ENCODE assay signal across 31 cellular contexts in genomic region chr4:107845721-107846120, GRCh38. TPM values are rescaled to one million over a fixed set of nuclear protein-coding genes. Genes with fewer than 3 reads are reported as not detected.
"Had no signal": no experiment of that assay in that cellular context is flagged by ENCODE, and none has a peak within 500 bp of the region (broad histone marks: within the 10 kb centered on the region; RNA-seq: fewer than 3 reads in every experiment).

No MANE protein-coding gene starts in this region.

- ATAC-seq: activated T-cell treated with anti-CD3 and anti-CD28 coated beads, Interleukin-2, amount 50 U/mL, for 72 hours; activated T-helper 17 cell treated with anti-CD3 and anti-CD28 coated beads, Interleukin-2, amount 50 U/mL, for 72 hours; Panc1; SK-N-SH treated with all-trans-retinoic acid at 6 μM for 48 hours had no signal

- H3K9me3 Mint-ChIP-seq: activated CD4-positive, alpha-beta memory T cell treated with anti-CD3 and anti-CD28 coated beads, Interleukin-2, amount 10 ng/mL, durations not matched to agents 7 days and 5 days had no signal

- H3K27me3 ChIP-seq: brain microvascular endothelial cell, cardiac muscle cell, MG63, SJCRH30 had no signal

- H3K9me3 ChIP-seq: MG63, SJCRH30 had no signal

- H3K27ac ChIP-seq: brain microvascular endothelial cell, cardiac muscle cell, SJCRH30, VCaP had no signal

- H3K4me1 ChIP-seq: SJCRH30 had no signal

- H3K4me1 Mint-ChIP-seq: activated B cell treated with CpG ODN at 0.5 μM for 24 hours; activated CD4-positive, alpha-beta memory T cell treated with anti-CD3 and anti-CD28 coated beads, Interleukin-2, amount 10 ng/mL, durations not matched to agents 7 days and 5 days; activated naive CD8-positive, alpha-beta T cell treated with anti-CD3 and anti-CD28 coated beads for 36 hours; central memory CD8-positive, alpha-beta T cell had no signal

- H3K27ac Mint-ChIP-seq: activated B cell treated with CpG ODN at 0.5 μM for 24 hours; activated CD4-positive, alpha-beta memory T cell treated with anti-CD3 and anti-CD28 coated beads, Interleukin-2, amount 10 ng/mL, durations not matched to agents 7 days and 5 days; activated naive CD8-positive, alpha-beta T cell treated with anti-CD3 and anti-CD28 coated beads for 36 hours; activated T-cell treated with anti-CD3 and anti-CD28 coated beads, Interleukin-2, amount 50 U/mL, for 72 hours; activated T-helper 17 cell treated with anti-CD3 and anti-CD28 coated beads, Interleukin-2, amount 50 U/mL, for 72 hours had no signal

- H3K4me3 Mint-ChIP-seq: activated B cell treated with CpG ODN at 0.5 μM for 24 hours; activated CD4-positive, alpha-beta memory T cell treated with anti-CD3 and anti-CD28 coated beads, Interleukin-2, amount 10 ng/mL, durations not matched to agents 7 days and 5 days; activated naive CD8-positive, alpha-beta T cell treated with anti-CD3 and anti-CD28 coated beads for 36 hours; activated T-cell treated with anti-CD3 and anti-CD28 coated beads, Interleukin-2, amount 50 U/mL, for 72 hours; activated T-helper 17 cell treated with anti-CD3 and anti-CD28 coated beads, Interleukin-2, amount 50 U/mL, for 72 hours; central memory CD8-positive, alpha-beta T cell had no signal

- DNase-seq: activated B cell treated with CpG ODN at 0.5 μM for 24 hours; activated CD4-positive, alpha-beta memory T cell treated with anti-CD3 and anti-CD28 coated beads, Interleukin-2, amount 10 ng/mL, durations not matched to agents 7 days and 5 days; activated CD4-positive, alpha-beta T cell treated with anti-CD3 and anti-CD28 coated beads for 4 hours; activated CD4-positive, CD25-positive, alpha-beta regulatory T cell treated with anti-CD3 and anti-CD28 coated beads, Interleukin-2, amount 50 U/mL, for 72 hours; activated effector memory CD4-positive, alpha-beta T cell treated with anti-CD3 and anti-CD28 coated beads, Interleukin-2, amount 50 U/mL, for 16 hours; activated naive CD4-positive, alpha-beta T cell; activated naive CD4-positive, alpha-beta T cell treated with anti-CD3 and anti-CD28 coated beads, Interleukin-2, amount 50 U/mL, for 16 hours; activated naive CD8-positive, alpha-beta T cell treated with anti-CD3 and anti-CD28 coated beads for 36 hours; activated T-cell treated with anti-CD3 and anti-CD28 coated beads, Interleukin-2, amount 50 U/mL, for 1 hour; activated T-cell treated with anti-CD3 and anti-CD28 coated beads, Interleukin-2, amount 50 U/mL, for 72 hours; brain microvascular endothelial cell; Kasumi-1; KG1; MG63; NCI-H1092; NCI-H1436 treated with DMSO at 0.1 percent for 48 hours; NCI-H1694 treated with DMSO at 0.1 percent for 48 hours; NCI-H2029; NCI-H345; NCI-H524 treated with DMSO at 0.1 percent for 48 hours; SHP77; SJCRH30; T-helper 1 cell; T-helper 2 cell; T-helper 9 cell had no signal

- H3K36me3 Mint-ChIP-seq: activated naive CD8-positive, alpha-beta T cell treated with anti-CD3 and anti-CD28 coated beads for 36 hours had no signal

- H3K4me3 ChIP-seq: cardiac muscle cell, MG63, SJCRH30 had no signal

- H3K36me3 ChIP-seq: brain microvascular endothelial cell, cardiac muscle cell, MG63, SJCRH30 had no signal

RNA-seq across cellular contexts. Expression of gene SGMS2, which starts 21.0 kb away (rescaled TPM):
- total RNA-seq: activated B cell treated with CpG ODN at 0.5 μM for 24 hours had no signal
